Comparison of ENCODE assay signal across 8 cellular contexts in the genomic region with DNA sequence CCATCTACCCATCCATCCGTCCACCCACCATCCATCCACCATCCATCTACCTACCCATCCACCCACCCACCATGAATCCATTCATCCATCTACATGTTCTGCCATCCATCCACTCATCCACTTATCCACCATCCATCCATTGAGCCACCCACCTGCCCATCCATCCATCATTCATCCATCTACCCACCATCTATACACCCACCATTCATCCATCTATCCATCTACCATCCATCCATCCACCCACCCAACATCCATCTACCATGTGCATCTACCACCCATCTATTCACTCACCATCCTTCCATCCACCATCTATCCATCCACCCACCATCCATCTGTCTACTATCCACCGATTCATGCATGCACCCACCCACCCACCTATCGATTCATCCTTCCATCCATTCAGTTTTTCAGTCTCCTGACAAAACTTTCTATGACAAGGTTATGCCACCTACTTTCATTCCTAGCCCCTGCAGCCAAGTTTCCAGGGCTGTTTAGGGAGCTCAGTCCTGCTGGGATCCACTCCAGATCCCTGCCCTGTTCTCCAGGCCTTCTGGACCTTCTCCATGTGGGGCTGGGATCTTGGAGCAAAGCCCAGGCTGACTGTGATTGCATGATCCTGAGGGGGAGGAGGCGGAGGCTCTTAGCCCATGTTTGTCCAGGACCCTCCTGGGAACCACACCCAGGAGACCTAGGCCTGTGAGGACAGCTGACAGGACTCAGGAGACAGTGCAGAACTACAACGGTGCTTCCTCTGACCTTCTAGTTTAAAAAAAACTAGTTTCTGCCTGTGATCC. TPM values are rescaled to one million over a fixed set of nuclear protein-coding genes. Genes with fewer than 3 reads are reported as not detected.
DNase-seq lines count a peak whose midpoint lies in the region; ATAC-seq lines count a peak whose summit lies in the region.

No MANE protein-coding gene starts in this region.

- in situ Hi-C loops in G401 (cut with HindIII; ENCODE audit: low sequenced_read_pairs), result no loop called here

- ATAC-seq in left ventricle myocardium superior, result peak; percentile 98
- ATAC-seq in GM19328 (IDR thresholded peaks at IDR 0.05; ENCODE audit: unreplicated experiment), result no peak
- ATAC-seq in GM18511 (IDR thresholded peaks at IDR 0.05; ENCODE audit: unreplicated experiment), result no peak
- no peak for ATAC-seq in HG02870 (IDR thresholded peaks at IDR 0.05; ENCODE audit: unreplicated experiment)

- intact Hi-C loops in left ventricle myocardium superior (cut with micrococcal nuclease) (no loop called here), posterior cingulate gyrus (cut with DNase I) (no loop called here)

- DNase-seq in G401 (ENCODE audit: low spot score) (peak; percentile 13), astrocyte of the hippocampus (ENCODE audit: low read depth, low spot score) (peak; percentile 72), left ventricle myocardium superior (peak; percentile 90), posterior cingulate gyrus (peak in 7 of 10 donors; percentile 17 to 83 (median 39)), kidney glomerular epithelial cell (lab: John Stamatoyannopoulos, UW) (no peak)

RNA-seq across cellular contexts. Expression of gene BCO1, which starts 27.4 kb away (rescaled TPM):
- not detected in 2 replicates for total RNA-seq in G401 (2014; rRNA removed; shearing (Covaris generic))
- total RNA-seq in left ventricle myocardium superior, result not detected

RNA-seq across cellular contexts. Expression of gene GAN, which starts 48.9 kb away (rescaled TPM):
- 4.7 and 5.1 TPM in 2 replicates for total RNA-seq in G401 (2014; rRNA removed; shearing (Covaris generic))
- 10.3 TPM for total RNA-seq in left ventricle myocardium superior
